In genomic region chr7:79598351-79598750, GRCh38 we compare ENCODE assay signal across 22 cellular contexts.
DNase-seq lines count a peak whose midpoint lies in the region; ATAC-seq lines count a peak whose summit lies in the region.
"Had no signal": no experiment of that assay in that cellular context is flagged by ENCODE, and none has a peak within 500 bp of the region (broad histone marks: within the 10 kb centered on the region; RNA-seq: fewer than 3 reads in every experiment).

No MANE protein-coding gene starts in this region.

- peak; percentile 31 for DNase-seq in NCI-H1092 treated with DMSO at 0.1 percent for 48 hours (lab: John Stamatoyannopoulos, UW)
- DNase-seq in NCI-H1092 (lab: John Stamatoyannopoulos, UW): no peak
- DNase-seq in NCI-H187 treated with DMSO at 0.1 percent for 48 hours (lab: John Stamatoyannopoulos, UW): peak; percentile 84
- DNase-seq in NCI-H510A treated with DMSO at 0.1 percent for 48 hours (lab: John Stamatoyannopoulos, UW): peak; percentile 75
- peak; percentile 13 for DNase-seq in renal cortical epithelial cell (ENCODE audit: low read depth)
- DNase-seq in iPS-NIHi11 (ENCODE audit: low spot score): no peak
- no peak for DNase-seq in activated effector memory CD4-positive, alpha-beta T cell treated with anti-CD3 and anti-CD28 coated beads, Interleukin-2, amount 50 U/mL, for 16 hours
- DNase-seq: activated CD4-positive, alpha-beta T cell treated with anti-CD3 and anti-CD28 coated beads, Interleukin-2, amount 50 U/mL, for 1 hour; activated naive CD4-positive, alpha-beta T cell treated with anti-CD3 and anti-CD28 coated beads, Interleukin-2, amount 10 ng/mL, durations not matched to agents 7 days and 5 days; amniotic stem cell; CD4-positive, alpha-beta T cell; EL; H9; islet precursor cell; Kasumi-1; naive thymus-derived CD8-positive, alpha-beta T cell; NCI-H1436 treated with DMSO at 0.1 percent for 48 hours; occipital lobe; stimulated activated CD4-positive, alpha-beta T cell treated with anti-CD3 and anti-CD28 coated beads, Interleukin-2, amount 100 ng/mL, for 48 hours; WERI-Rb-1 had no signal

- ATAC-seq in HG03354 (IDR thresholded peaks at IDR 0.05; ENCODE audit: poor library complexity, severe bottlenecking, unreplicated experiment): no peak
- ATAC-seq: naive thymus-derived CD8-positive, alpha-beta T cell; stimulated activated memory B cell treated with anti-CD40 and anti-IgM and Interleukin-4, amounts not matched to agents 10 μg/mL and 1 μg/mL and 100 μg/mL, for 72 hours had no signal

Comparison
In these comparisons a context has a peak if more than half of its experiments do, and no peak if none do; other contexts are left out.
1. DNase-seq: peak in NCI-H1092 treated with DMSO at 0.1 percent for 48 hours (single experiment), NCI-H187 treated with DMSO at 0.1 percent for 48 hours (single experiment), NCI-H510A treated with DMSO at 0.1 percent for 48 hours (single experiment) and renal cortical epithelial cell (single experiment); none in NCI-H1092 (single experiment), iPS-NIHi11 (single experiment) and activated effector memory CD4-positive, alpha-beta T cell treated with anti-CD3 and anti-CD28 coated beads, Interleukin-2, amount 50 U/mL, for 16 hours (single experiment).